ENCODE assay signal across 24 cellular contexts in genomic region chr21:14474995-14475394, GRCh38.
"Had no signal": no experiment of that assay in that cellular context is flagged by ENCODE, and none has a peak within 500 bp of the region (broad histone marks: within the 10 kb centered on the region; RNA-seq: fewer than 3 reads in every experiment).

No MANE protein-coding gene starts in this region.

- H3K27ac Mint-ChIP-seq: stimulated activated effector memory CD8-positive, alpha-beta T cell treated with anti-CD3 and anti-CD28 coated beads, Interleukin-12 subunit alpha, Interleukin-12 subunit beta, amount 100 ng/mL, for 72 hours; stimulated activated naive B cell treated with anti-CD40 and anti-IgM and Interleukin-4, amounts not matched to agents 10 μg/mL and 1 μg/mL and 100 μg/mL, for 72 hours; stimulated activated naive CD8-positive, alpha-beta T cell treated with anti-CD3 and anti-CD28 coated beads, Interleukin-15, Interleukin-2, amounts not matched to agents 100 ng/mL and 50 ng/mL, for 24 hours; type B pancreatic cell had no signal

- H3K4me3 Mint-ChIP-seq: stimulated activated effector memory CD8-positive, alpha-beta T cell treated with anti-CD3 and anti-CD28 coated beads, Interleukin-12 subunit alpha, Interleukin-12 subunit beta, amount 100 ng/mL, for 72 hours; stimulated activated memory B cell treated with anti-CD40 and anti-IgM and Interleukin-4, amounts not matched to agents 10 μg/mL and 1 μg/mL and 100 μg/mL, for 72 hours; stimulated activated naive B cell treated with anti-CD40 and anti-IgM and Interleukin-4, amounts not matched to agents 10 μg/mL and 1 μg/mL and 100 μg/mL, for 72 hours; stimulated activated naive CD8-positive, alpha-beta T cell treated with anti-CD3 and anti-CD28 coated beads, Interleukin-15, amount 100 ng/mL, for 72 hours; stimulated activated naive CD8-positive, alpha-beta T cell treated with anti-CD3 and anti-CD28 coated beads, Interleukin-15, Interleukin-2, amounts not matched to agents 100 ng/mL and 50 ng/mL, for 24 hours; type B pancreatic cell had no signal

- H3K9me3 Mint-ChIP-seq: stimulated activated effector memory CD8-positive, alpha-beta T cell treated with anti-CD3 and anti-CD28 coated beads, Interleukin-12 subunit alpha, Interleukin-12 subunit beta, amount 100 ng/mL, for 72 hours; stimulated activated memory B cell treated with anti-CD40 and anti-IgM and Interleukin-4, amounts not matched to agents 10 μg/mL and 1 μg/mL and 100 μg/mL, for 72 hours; stimulated activated naive B cell treated with anti-CD40 and anti-IgM and Interleukin-4, amounts not matched to agents 10 μg/mL and 1 μg/mL and 100 μg/mL, for 72 hours; type B pancreatic cell had no signal

- DNase-seq: stimulated activated CD4-positive, alpha-beta T cell treated with anti-CD3 and anti-CD28 coated beads, Interleukin-2, amount 100 ng/mL, for 48 hours; stimulated activated CD4-positive, alpha-beta T cell treated with anti-CD3 and anti-CD28 coated beads, Interleukin-4, amount 100 ng/mL, for 1 hour; stimulated activated CD4-positive, alpha-beta T cell treated with anti-CD3 and anti-CD28 coated beads, Interleukin-4, amount 100 ng/mL, for 24 hours; stimulated activated CD4-positive, alpha-beta T cell treated with anti-CD3 and anti-CD28 coated beads, Interleukin-4, amount 100 ng/mL, for 4 hours; stimulated activated CD8-positive, alpha-beta memory T cell treated with anti-CD3 and anti-CD28 coated beads, Interleukin-4, amount 100 ng/mL, for 48 hours; stimulated activated naive B cell treated with anti-CD40 and anti-IgM and Interleukin-4, amounts not matched to agents 10 μg/mL and 1 μg/mL and 100 μg/mL, for 72 hours; stimulated activated naive CD4-positive, alpha-beta T cell; stimulated activated naive CD4-positive, alpha-beta T cell treated with Interleukin-2 at 50 U/mL for 16 hours; stimulated activated naive CD8-positive, alpha-beta T cell treated with anti-CD3 and anti-CD28 coated beads, Interleukin-15, amount 100 ng/mL, for 72 hours; stimulated activated naive CD8-positive, alpha-beta T cell treated with anti-CD3 and anti-CD28 coated beads, Interleukin-15, Interleukin-2, amounts not matched to agents 100 U/mL and 50 U/mL, for 24 hours; stomach; substantia nigra; testis; thyroid gland; tibial artery; transverse colon; trophoblast cell; upper lobe of left lung; upper lobe of right lung; uterus had no signal

- ATAC-seq: stimulated activated effector memory CD8-positive, alpha-beta T cell treated with anti-CD3 and anti-CD28 coated beads, Interleukin-12 subunit alpha, Interleukin-12 subunit beta, amount 100 ng/mL, for 72 hours; stimulated activated memory B cell treated with anti-CD40 and anti-IgM and Interleukin-4, amounts not matched to agents 10 μg/mL and 1 μg/mL and 100 μg/mL, for 72 hours; stimulated activated naive B cell treated with anti-CD40 and anti-IgM and Interleukin-4, amounts not matched to agents 10 μg/mL and 1 μg/mL and 100 μg/mL, for 72 hours; stimulated activated naive CD8-positive, alpha-beta T cell treated with anti-CD3 and anti-CD28 coated beads, Interleukin-15, amount 100 ng/mL, for 72 hours; stimulated activated naive CD8-positive, alpha-beta T cell treated with anti-CD3 and anti-CD28 coated beads, Interleukin-15, Interleukin-2, amounts not matched to agents 100 U/mL and 50 U/mL, for 24 hours; upper lobe of right lung had no signal

- H3K27me3 Mint-ChIP-seq: stimulated activated memory B cell treated with anti-CD40 and anti-IgM and Interleukin-4, amounts not matched to agents 10 μg/mL and 1 μg/mL and 100 μg/mL, for 72 hours; stimulated activated naive B cell treated with anti-CD40 and anti-IgM and Interleukin-4, amounts not matched to agents 10 μg/mL and 1 μg/mL and 100 μg/mL, for 72 hours; stimulated activated naive CD8-positive, alpha-beta T cell treated with anti-CD3 and anti-CD28 coated beads, Interleukin-15, amount 100 ng/mL, for 72 hours; stimulated activated naive CD8-positive, alpha-beta T cell treated with anti-CD3 and anti-CD28 coated beads, Interleukin-15, Interleukin-2, amounts not matched to agents 100 ng/mL and 50 ng/mL, for 24 hours; type B pancreatic cell had no signal

- H3K36me3 Mint-ChIP-seq: stimulated activated memory B cell treated with anti-CD40 and anti-IgM and Interleukin-4, amounts not matched to agents 10 μg/mL and 1 μg/mL and 100 μg/mL, for 72 hours; type B pancreatic cell had no signal
